10 cellular contexts compared by ENCODE assay signal in genomic region chr16:81608515-81609209, GRCh38.
DNase-seq lines count a peak whose midpoint lies in the region; ATAC-seq and TF ChIP-seq lines count a peak whose summit lies in the region.
"Had no signal": no experiment of that assay in that cellular context is flagged by ENCODE, and none has a peak within 500 bp of the region (broad histone marks: within the 10 kb centered on the region; RNA-seq: fewer than 3 reads in every experiment).

No MANE protein-coding gene starts in this region.

- no peak overlapping the region for H3K9ac ChIP-seq in trophoblast cell (ENCODE audit: low read length)

- POLR2A ChIA-PET in activated CD4-positive, alpha-beta memory T cell treated with anti-CD3 and anti-CD28 coated beads, Interleukin-2, amount 10 ng/mL, durations not matched to agents 7 days and 5 days (lab: Charles Lee): no interaction called here

- no peak overlapping the region for H3K4ac ChIP-seq in trophoblast cell (ENCODE audit: low read depth, low read length)

- no peak overlapping the region for H4K8ac ChIP-seq in trophoblast cell (ENCODE audit: low read depth, low read length)

- H3K79me1 ChIP-seq in trophoblast cell (ENCODE audit: low read length): peaks cover 16% of the 10 kb centered on the region

- no peak overlapping the region for H2BK5ac ChIP-seq in trophoblast cell (ENCODE audit: low read depth, low read length, poor library complexity)

- no peak overlapping the region for H2BK12ac ChIP-seq in trophoblast cell (ENCODE audit: low read length)

- ATAC-seq in HG03460 (IDR thresholded peaks at IDR 0.05; ENCODE audit: unreplicated experiment) (no peak), left colon (no peak)
- ATAC-seq: naive thymus-derived CD4-positive, alpha-beta T cell had no signal

- H3K14ac ChIP-seq in trophoblast cell (ENCODE audit: low read length): no peak overlapping the region

- no peak overlapping the region for H3K4me3 Mint-ChIP-seq in endothelial cell (ENCODE audit: unreplicated experiment)
- no peak overlapping the region for H3K4me3 Mint-ChIP-seq in activated CD4-positive, alpha-beta memory T cell treated with anti-CD3 and anti-CD28 coated beads, Interleukin-2, amount 10 ng/mL, durations not matched to agents 7 days and 5 days
- H3K4me3 Mint-ChIP-seq: naive thymus-derived CD4-positive, alpha-beta T cell had no signal

- H3K4me1 Mint-ChIP-seq in endothelial cell (ENCODE audit: unreplicated experiment): peaks cover 34% of the 10 kb centered on the region
- H3K4me1 Mint-ChIP-seq in activated CD4-positive, alpha-beta memory T cell treated with anti-CD3 and anti-CD28 coated beads, Interleukin-2, amount 10 ng/mL, durations not matched to agents 7 days and 5 days: no peaks in the 10 kb centered on the region

- H3K79me2 ChIP-seq in trophoblast cell (ENCODE audit: control insufficient read depth, insufficient read depth, low read length, poor library complexity): peaks cover 9% of the 10 kb centered on the region

- H3K4me3 ChIP-seq in trophoblast cell (ENCODE audit: low read depth, low read length): no peak overlapping the region

- H3K4me1 ChIP-seq in trophoblast cell (ENCODE audit: control insufficient read depth in 1 of 2, insufficient read depth in 2 of 2, low read length in 2 of 2): peaks cover 23 to 40% of the 10 kb centered on the region in 2 experiments

- no peak overlapping the region for H3K23ac ChIP-seq in trophoblast cell (ENCODE audit: low read length)

- H3K27ac ChIP-seq in trophoblast cell (ENCODE audit: low read depth, low read length): peak overlapping the region; percentile 62

- peaks cover 11% of the 10 kb centered on the region for H3K36me3 Mint-ChIP-seq in endothelial cell (ENCODE audit: low read depth, unreplicated experiment)
- H3K36me3 Mint-ChIP-seq in activated CD4-positive, alpha-beta memory T cell treated with anti-CD3 and anti-CD28 coated beads, Interleukin-2, amount 10 ng/mL, durations not matched to agents 7 days and 5 days (ENCODE audit: low read depth): peaks cover 3% of the 10 kb centered on the region

- H3K27me3 ChIP-seq in trophoblast cell (ENCODE audit: insufficient read depth, low read length): no peaks in the 10 kb centered on the region

- DNase-seq in EL: peak; percentile 43
- peak; percentile 38 for DNase-seq in LHCN-M2 (ENCODE audit: low read depth)
- no peak for DNase-seq in endothelial cell (ENCODE audit: low spot score)
- peak; percentile 83 to 88 for DNase-seq in trophoblast cell
- no peak for DNase-seq in activated CD4-positive, alpha-beta memory T cell treated with anti-CD3 and anti-CD28 coated beads, Interleukin-2, amount 10 ng/mL, durations not matched to agents 7 days and 5 days
- DNase-seq in NCI-H1105 treated with DMSO at 0.1 percent for 48 hours (lab: John Stamatoyannopoulos, UW): no peak
- no peak for DNase-seq in left colon
- DNase-seq: GF-D8; naive thymus-derived CD4-positive, alpha-beta T cell had no signal

- no peak overlapping the region for H2AK5ac ChIP-seq in trophoblast cell (ENCODE audit: low read length)

- no peak overlapping the region for H3K4me2 ChIP-seq in trophoblast cell (ENCODE audit: low read length)

- no peak overlapping the region for H4K12ac ChIP-seq in trophoblast cell (ENCODE audit: low read depth, low read length)

- intact Hi-C loops in left colon (cut with DNase I, micrococcal nuclease): no loop called here

- H3K27me3 Mint-ChIP-seq in endothelial cell (ENCODE audit: unreplicated experiment): peaks cover 19% of the 10 kb centered on the region
- no peaks in the 10 kb centered on the region for H3K27me3 Mint-ChIP-seq in activated CD4-positive, alpha-beta memory T cell treated with anti-CD3 and anti-CD28 coated beads, Interleukin-2, amount 10 ng/mL, durations not matched to agents 7 days and 5 days
- H3K27me3 Mint-ChIP-seq: naive thymus-derived CD4-positive, alpha-beta T cell had no signal

- H2BK120ac ChIP-seq in trophoblast cell (ENCODE audit: insufficient read depth, low read length, poor library complexity): no peak overlapping the region

- H2AFZ ChIP-seq in trophoblast cell (ENCODE audit: insufficient read depth, low read length, poor library complexity): no peak overlapping the region

- no peak for TF ChIP-seq CTCF in endothelial cell (IDR thresholded peaks at IDR 0.05; ENCODE audit: unreplicated experiment)

- no peaks in the 10 kb centered on the region for H3K9me3 ChIP-seq in trophoblast cell (ENCODE audit: insufficient read depth, low read depth, low read length)

- no peaks in the 10 kb centered on the region for H3K9me3 Mint-ChIP-seq in endothelial cell (ENCODE audit: unreplicated experiment)
- no peaks in the 10 kb centered on the region for H3K9me3 Mint-ChIP-seq in activated CD4-positive, alpha-beta memory T cell treated with anti-CD3 and anti-CD28 coated beads, Interleukin-2, amount 10 ng/mL, durations not matched to agents 7 days and 5 days
- H3K9me3 Mint-ChIP-seq: naive thymus-derived CD4-positive, alpha-beta T cell had no signal

- H3K27ac Mint-ChIP-seq in endothelial cell (ENCODE audit: unreplicated experiment): peak overlapping the region; percentile 24
- no peak overlapping the region for H3K27ac Mint-ChIP-seq in activated CD4-positive, alpha-beta memory T cell treated with anti-CD3 and anti-CD28 coated beads, Interleukin-2, amount 10 ng/mL, durations not matched to agents 7 days and 5 days

- H3K36me3 ChIP-seq in trophoblast cell (ENCODE audit: control insufficient read depth in 1 of 2, insufficient read depth in 2 of 2, low read length in 2 of 2): peaks cover 31 to 41% of the 10 kb centered on the region in 2 experiments

- CTCF ChIA-PET in activated CD4-positive, alpha-beta memory T cell treated with anti-CD3 and anti-CD28 coated beads, Interleukin-2, amount 10 ng/mL, durations not matched to agents 7 days and 5 days (lab: Charles Lee): no interaction called here

- no peak overlapping the region for H3K18ac ChIP-seq in trophoblast cell (ENCODE audit: low read length)

- WGBS in trophoblast cell (ENCODE audit: extremely low coverage, insufficient coverage, insufficient read length): no CpG with 5 or more reads among the region's 13 CpGs

- H4K91ac ChIP-seq in trophoblast cell (ENCODE audit: low read depth, low read length): peak overlapping the region; percentile 93

Comparison
In these comparisons a context has a peak if more than half of its experiments do, and no peak if none do; other contexts are left out.
1. DNase-seq: peak in EL (single experiment), LHCN-M2 (single experiment) and trophoblast cell (2 of 2); none in endothelial cell (single experiment), activated CD4-positive, alpha-beta memory T cell treated with anti-CD3 and anti-CD28 coated beads, Interleukin-2, amount 10 ng/mL, durations not matched to agents 7 days and 5 days (single experiment), NCI-H1105 treated with DMSO at 0.1 percent for 48 hours (single experiment) and left colon (0 of 2).